Comparison of ENCODE assay signal across 8 cellular contexts in genomic region chr17:50199651-50200446, GRCh38. TPM values are rescaled to one million over a fixed set of nuclear protein-coding genes. Genes with fewer than 3 reads are reported as not detected.
DNase-seq lines count a peak whose midpoint lies in the region; ATAC-seq, FAIRE-seq and TF ChIP-seq lines count a peak whose summit lies in the region.

No MANE protein-coding gene starts in this region.

- POLR2A ChIA-PET in GM12878 (lab: Charles Lee): interaction anchor here (0.6 to 1.6 kb wide), 15 partner anchors 10 to 1007 kb away, joined by 3 to 14 read pairs (median 4); partner anchors contain the start of gene TMEM92

- SMC1A ChIA-PET in GM12878 (lab: Charles Lee; ENCODE audit: uncharacterized antibody, unreplicated experiment): interaction anchor here (0.6 to 4.4 kb wide), 24 partner anchors 12 to 280 kb away, joined by 3 to 102 read pairs (median 6); partner anchors contain the start of genes SGCA and TMEM92

- FAIRE-seq in GM12878 (lab: Jason Lieb, UNC): no peak

- RAD21 ChIA-PET in GM12878 (lab: Charles Lee; ENCODE audit: unreplicated experiment): interaction anchor here (0.6 to 5.9 kb wide), 37 partner anchors 10 to 991 kb away, joined by 3 to 106 read pairs (median 4); partner anchors contain the start of genes LRRC59, SGCA and TMEM92

- H2AFZ ChIP-seq in GM12878 (ENCODE audit: control insufficient read depth, low read depth, low read length): peak overlapping the region; percentile 72

- no peak for TF ChIP-seq CTCF in BE2C (IDR thresholded peaks at IDR 0.05; ENCODE audit: low read depth, low read length)
- no peak for TF ChIP-seq CTCF in GM12878 (IDR thresholded peaks at IDR 0.05 in 2 of 3, conservative IDR thresholded peaks at IDR 0.05 in 1 of 3; ENCODE audit: control insufficient read depth in 2 of 3, extremely low read depth in 1 of 3, insufficient read depth in 1 of 3, low read depth in 3 of 3, low read length in 3 of 3)

- intact Hi-C loops in GM12878 (cut with micrococcal nuclease; ENCODE audit: unreplicated experiment): loop anchor here (1.0 kb wide), 4 partner anchors 73 to 279 kb away; partner anchors contain the start of gene XYLT2

- peaks cover 3% of the 10 kb centered on the region; the same call in 1 of the 2 replicates for H3K4me1 ChIP-seq in BE2C
- H3K4me1 ChIP-seq in GM12878 (ENCODE audit: control insufficient read depth, insufficient read depth, low read length): peaks cover 9% of the 10 kb centered on the region
- no peaks in the 10 kb centered on the region for H3K4me1 ChIP-seq in iPS-15b (ENCODE audit: control insufficient read depth, insufficient read depth, low read length)
- H3K4me1 ChIP-seq in skeletal muscle satellite cell (ENCODE audit: control insufficient read depth, insufficient read depth, low read length): peaks cover 74% of the 10 kb centered on the region

- BruUV-seq in GM12878 (replicated peaks; lab: Mats Ljungman, UMichigan): TSS peak; percentile 83

- TF ChIP-seq EP300 in GM12878 (IDR thresholded peaks at IDR 0.05; ENCODE audit: borderline replicate concordance in 1 of 2, control insufficient read depth in 1 of 2, low read depth in 2 of 2, low read length in 2 of 2): peak in 1 of 2 experiments; percentile 10; a peak in 1 of 4 replicates

- no peak for TF ChIP-seq POLR2A in GM12878 (IDR thresholded peaks at IDR 0.05; ENCODE audit: low read depth, low read length)

- H3K79me2 ChIP-seq in GM12878 (ENCODE audit: control insufficient read depth, insufficient read depth, low read length): no peaks in the 10 kb centered on the region

- H3K36me3 ChIP-seq in BE2C (no peaks in the 10 kb centered on the region), GM12878 (ENCODE audit: control insufficient read depth in 2 of 2, insufficient read depth in 2 of 2, low read length in 1 of 2) (no peaks in the 10 kb centered on the region), iPS-15b (ENCODE audit: control insufficient read depth, insufficient read depth, low read length) (peaks cover 34% of the 10 kb centered on the region), skeletal muscle satellite cell (ENCODE audit: insufficient read depth, low read length) (peaks cover 53% of the 10 kb centered on the region)

- H3K9ac ChIP-seq in GM12878 (ENCODE audit: control insufficient read depth, insufficient read depth, low read length): no peak overlapping the region
- H3K9ac ChIP-seq in iPS-15b (ENCODE audit: low read depth, low read length): no peak overlapping the region
- peak overlapping the region; percentile 100 for H3K9ac ChIP-seq in skeletal muscle satellite cell (ENCODE audit: low read depth, low read length)

- ATAC-seq in GM21390 (IDR thresholded peaks at IDR 0.05; ENCODE audit: unreplicated experiment): peak; percentile 44
- peak; percentile 88 for ATAC-seq in GM12878
- no peak for ATAC-seq in GM18858 (IDR thresholded peaks at IDR 0.05; ENCODE audit: unreplicated experiment)

- H3K27ac ChIP-seq in GM12878 (ENCODE audit: control insufficient read depth, insufficient read depth): no peak overlapping the region

- H3K4me2 ChIP-seq in GM12878 (ENCODE audit: control insufficient read depth, insufficient read depth) (peak overlapping the region; percentile 80), skeletal muscle satellite cell (ENCODE audit: low read length) (peak overlapping the region; percentile 83)

- in situ Hi-C loops in GM12878 (cut with MboI): loop anchor here (5.0 to 10.0 kb wide), 2 partner anchors 38 to 95 kb away; no protein-coding TSS in a partner anchor

- no peaks in the 10 kb centered on the region for H4K20me1 ChIP-seq in GM12878 (ENCODE audit: control insufficient read depth, insufficient read depth)

- H3K4me3 ChIP-seq in BE2C (ENCODE audit: low read depth, low read length): peak overlapping the region; percentile 21
- peak overlapping the region; percentile 70 for H3K4me3 ChIP-seq in GM12878
- H3K4me3 ChIP-seq in iPS-15b (ENCODE audit: low read depth, low read length): peak overlapping the region; percentile 84
- H3K4me3 ChIP-seq in skeletal muscle satellite cell (ENCODE audit: low read length): peak overlapping the region; percentile 85

- TF ChIP-seq RAD21 in GM12878 (IDR thresholded peaks at IDR 0.05; ENCODE audit: insufficient read depth, low read depth, low read length): no peak

- no peaks in the 10 kb centered on the region for H3K9me3 ChIP-seq in BE2C
- H3K9me3 ChIP-seq in GM12878 (replicated peaks; ENCODE audit: control insufficient read depth, insufficient read depth, low read length): no peaks in the 10 kb centered on the region
- H3K9me3 ChIP-seq in iPS-15b (ENCODE audit: control insufficient read depth, insufficient read depth, low read length): no peaks in the 10 kb centered on the region
- H3K9me3 ChIP-seq in skeletal muscle satellite cell (replicated peaks; ENCODE audit: low read length): no peaks in the 10 kb centered on the region

- CTCF ChIA-PET in GM12878 (lab: Yijun Ruan, JAX): interaction anchor here (0.6 to 8.3 kb wide), 41 partner anchors 9 to 1003 kb away, joined by 3 to 294 read pairs (median 6); partner anchors contain the start of genes LRRC59, RSAD1, SGCA and TMEM92

- peak; percentile 58 for DNase-seq in BE2C
- DNase-seq in NCI-H1105 (lab: John Stamatoyannopoulos, UW): peak; percentile 74
- DNase-seq in T-helper 22 cell (ENCODE audit: low read depth): peak; percentile 86
- no peak for DNase-seq in GM12878 (ENCODE audit: low read depth, low spot score)

- 8% methylated on average over 34 of the region's 50 CpGs for WGBS in GM12878 (ENCODE audit: insufficient coverage, insufficient replicate concordance, low lambda C conversion rate, missing lambda C conversion rate)

- peaks cover 9% of the 10 kb centered on the region for H3K27me3 ChIP-seq in BE2C
- H3K27me3 ChIP-seq in GM12878 (replicated peaks in 1 of 2; ENCODE audit: control insufficient read depth in 2 of 2, insufficient read depth in 2 of 2, low read length in 1 of 2): peaks cover 9 to 11% of the 10 kb centered on the region in 2 experiments
- peaks cover 23% of the 10 kb centered on the region for H3K27me3 ChIP-seq in iPS-15b (ENCODE audit: control insufficient read depth, insufficient read depth, low read length)
- H3K27me3 ChIP-seq in skeletal muscle satellite cell (ENCODE audit: control insufficient read depth, insufficient read depth, low read length): no peaks in the 10 kb centered on the region

RNA-seq across cellular contexts. Expression of gene COL1A1, which starts 1.6 kb away (rescaled TPM):
- polyA plus RNA-seq in BE2C (2012; ENCODE audit: insufficient read depth, insufficient read length, low read depth): 0.80 TPM
- 43.7 and 49.7 TPM in 2 replicates for total RNA-seq in GM12878 (2013; cell fraction: nucleolus; rRNA removed)
- total RNA-seq in GM12878 (2014; rRNA removed): 0.79 and 1.1 TPM in 2 replicates
- 0.55 and 1.2 TPM in 2 replicates for total RNA-seq in GM12878 (2014; rRNA removed; fragmentation: Illumina TruSeq; extraction: Trizol)
- total RNA-seq in GM12878 (2021): 6.1 and 7.7 TPM in 2 replicates
- 1.5 TPM for polyA plus RNA-seq in GM12878 (2011; ENCODE audit: low read depth)
- 1.9 and 2.9 TPM in 2 replicates for polyA plus RNA-seq in GM12878 (2011; rRNA removed)
- polyA plus RNA-seq in GM12878 (2011; cell fraction: cytosol; rRNA removed): 2.8 TPM in 2 replicates
- polyA plus RNA-seq in GM12878 (2011; cell fraction: nucleus; rRNA removed): 67.6 and 84.9 TPM in 2 replicates
- 2.7 and 4.3 TPM in 2 replicates for polyA plus RNA-seq in GM12878 (2012)
- 0.54 and 1.9 TPM in 2 replicates for polyA plus RNA-seq in GM12878 (2014; fragmentation: Illumina TruSeq; extraction: Trizol)
- under 1 TPM; 0.18 to 0.32 TPM for polyA plus RNA-seq in GM12878 (2014; fragmentation: Nextera tagmentation; extraction: Ambion mirVana)
- polyA plus RNA-seq in GM12878 (2014; rRNA removed): 3.5 and 3.9 TPM in 2 replicates
- polyA plus RNA-seq in GM12878 (2016; fragmentation: Nextera tagmentation; extraction: Ambion mirVana): 1 to 10 TPM; 2.7 to 4.3 TPM
- 4.6 and 8.9 TPM in 2 replicates for polyA minus RNA-seq in GM12878 (2011; rRNA and poly(A)+ RNA removed)
- polyA minus RNA-seq in GM12878 (2011; cell fraction: cytosol; rRNA and poly(A)+ RNA removed): 2.3 and 2.5 TPM in 2 replicates
- 24.8 and 32.3 TPM in 2 replicates for polyA minus RNA-seq in GM12878 (2011; cell fraction: nucleus; rRNA and poly(A)+ RNA removed)
- 1,202 and 1,869 TPM in 2 replicates for total RNA-seq in skeletal muscle satellite cell (2012; rRNA removed)

RNA-seq across cellular contexts. Expression of gene SGCA, which starts 34.0 kb away (rescaled TPM):
- 0.65 TPM for polyA plus RNA-seq in BE2C (2012; ENCODE audit: insufficient read depth, insufficient read length, low read depth)
- total RNA-seq in GM12878 (2013; cell fraction: nucleolus; rRNA removed): 1.9 and 2.9 TPM in 2 replicates
- total RNA-seq in GM12878 (2014; rRNA removed): 0.11 and 0.68 TPM in 2 replicates
- 0.27 TPM in 1 of 2 replicates, not detected in the other for total RNA-seq in GM12878 (2014; rRNA removed; fragmentation: Illumina TruSeq; extraction: Trizol)
- 0.51 and 0.56 TPM in 2 replicates for total RNA-seq in GM12878 (2021)
- 0.52 TPM for polyA plus RNA-seq in GM12878 (2011; ENCODE audit: low read depth)
- 0.24 and 0.81 TPM in 2 replicates for polyA plus RNA-seq in GM12878 (2011; rRNA removed)
- 0.54 and 1.2 TPM in 2 replicates for polyA plus RNA-seq in GM12878 (2011; cell fraction: cytosol; rRNA removed)
- polyA plus RNA-seq in GM12878 (2011; cell fraction: nucleus; rRNA removed): 3.6 and 4.5 TPM in 2 replicates
- polyA plus RNA-seq in GM12878 (2012): 1.2 and 1.9 TPM in 2 replicates
- 0.24 TPM in 1 of 2 replicates, not detected in the other for polyA plus RNA-seq in GM12878 (2014; fragmentation: Illumina TruSeq; extraction: Trizol)
- under 1 TPM in 1 of 2 experiments, not detected in 1; 0.13 TPM for polyA plus RNA-seq in GM12878 (2014; fragmentation: Nextera tagmentation; extraction: Ambion mirVana)
- 0.25 and 2.2 TPM in 2 replicates for polyA plus RNA-seq in GM12878 (2014; rRNA removed)
- polyA plus RNA-seq in GM12878 (2016; fragmentation: Nextera tagmentation; extraction: Ambion mirVana): under 1 TPM in 1 of 2 experiments, not detected in 1; 0.50 TPM
- 0.29 and 1.1 TPM in 2 replicates for polyA minus RNA-seq in GM12878 (2011; rRNA and poly(A)+ RNA removed)
- polyA minus RNA-seq in GM12878 (2011; cell fraction: cytosol; rRNA and poly(A)+ RNA removed): not detected in 2 replicates
- polyA minus RNA-seq in GM12878 (2011; cell fraction: nucleus; rRNA and poly(A)+ RNA removed): 0.36 TPM in 1 of 2 replicates, not detected in the other
- 2.5 and 15.7 TPM in 2 replicates for total RNA-seq in skeletal muscle satellite cell (2012; rRNA removed)

RNA-seq across cellular contexts. Expression of gene PPP1R9B, which starts 49.4 kb away (rescaled TPM):
- 190 TPM for polyA plus RNA-seq in BE2C (2012; ENCODE audit: insufficient read depth, insufficient read length, low read depth)
- total RNA-seq in GM12878 (2013; cell fraction: nucleolus; rRNA removed): 55.7 and 68.4 TPM in 2 replicates
- total RNA-seq in GM12878 (2014; rRNA removed) (59.9 and 62.9 TPM in 2 replicates), GM12878 (2014; rRNA removed; fragmentation: Illumina TruSeq; extraction: Trizol) (35.9 and 39.6 TPM in 2 replicates), GM12878 (2021) (103 and 107 TPM in 2 replicates)
- polyA plus RNA-seq in GM12878 (2011; ENCODE audit: low read depth): 21.7 TPM
- polyA plus RNA-seq in GM12878 (2011; rRNA removed) (30.2 and 44.4 TPM in 2 replicates), GM12878 (2014; fragmentation: Illumina TruSeq; extraction: Trizol) (17.9 and 35.4 TPM in 2 replicates), GM12878 (2014; fragmentation: Nextera tagmentation; extraction: Ambion mirVana) (under 1 TPM; 0.20 to 0.45 TPM), GM12878 (2014; rRNA removed) (52.0 and 58.7 TPM in 2 replicates), GM12878 (2016; fragmentation: Nextera tagmentation; extraction: Ambion mirVana) (1 to 10 TPM; 1.8 to 2.3 TPM)
- polyA plus RNA-seq in GM12878 (2011; cell fraction: cytosol; rRNA removed): 39.3 and 43.6 TPM in 2 replicates
- 75.0 and 144 TPM in 2 replicates for polyA plus RNA-seq in GM12878 (2011; cell fraction: nucleus; rRNA removed)
- 54.8 and 64.1 TPM in 2 replicates for polyA plus RNA-seq in GM12878 (2012)
- polyA minus RNA-seq in GM12878 (2011; rRNA and poly(A)+ RNA removed): 38.4 and 59.7 TPM in 2 replicates
- polyA minus RNA-seq in GM12878 (2011; cell fraction: cytosol; rRNA and poly(A)+ RNA removed): 36.3 and 36.8 TPM in 2 replicates
- 12.3 and 46.2 TPM in 2 replicates for polyA minus RNA-seq in GM12878 (2011; cell fraction: nucleus; rRNA and poly(A)+ RNA removed)
- 29.2 and 29.5 TPM in 2 replicates for total RNA-seq in skeletal muscle satellite cell (2012; rRNA removed)

Comparison
In these comparisons a context has a peak if more than half of its experiments do, and no peak if none do; other contexts are left out.
1. H3K4me3 ChIP-seq: peak in every context shown above with its lines; median percentile 85 in skeletal muscle satellite cell; 84 in iPS-15b; 70 in GM12878; 21 in BE2C.